8 cellular contexts compared by ENCODE assay signal in genomic region chr7:151018421-151019129, GRCh38. TPM values are rescaled to one million over a fixed set of nuclear protein-coding genes. Genes with fewer than 3 reads are reported as not detected.
DNase-seq lines count a peak whose midpoint lies in the region; ATAC-seq and TF ChIP-seq lines count a peak whose summit lies in the region.

No MANE protein-coding gene starts in this region.

- H3K36me3 ChIP-seq in right lobe of liver: no peaks in the 10 kb centered on the region

- TF ChIP-seq CTCF in right lobe of liver (IDR thresholded peaks at IDR 0.05) (no peak), type B pancreatic cell (conservative IDR thresholded peaks at IDR 0.05) (peak; percentile 16), GM10266 (IDR thresholded peaks at IDR 0.05; ENCODE audit: control insufficient read depth, insufficient read depth, low read depth, missing control alignments) (no peak)

- H3K36me3 Mint-ChIP-seq in type B pancreatic cell: no peaks in the 10 kb centered on the region

- DNase-seq in EH (ENCODE audit: low read depth) (peak; percentile 26), NCI-H345 treated with DMSO at 0.1 percent for 48 hours (lab: John Stamatoyannopoulos, UW; ENCODE audit: unreplicated experiment) (peak; percentile 8), astrocyte of the hippocampus (ENCODE audit: low read depth, low spot score) (peak; percentile 60), right lobe of liver (peak in 1 of 3 donors; percentile 44), type B pancreatic cell (ENCODE audit: extremely low spot score, unreplicated experiment) (no peak), posterior vena cava (ENCODE audit: low spot score) (no peak), GM10266 (ENCODE audit: extremely low spot score) (no peak)

- H3K4me3 ChIP-seq in right lobe of liver: peak overlapping the region in 1 of 3 donors; percentile 13

- H3K4me3 Mint-ChIP-seq in type B pancreatic cell: peak overlapping the region; percentile 83

- no peak overlapping the region for H3K27ac ChIP-seq in right lobe of liver

- no peak for TF ChIP-seq POLR2A in right lobe of liver (IDR thresholded peaks at IDR 0.05)

- H3K27me3 Mint-ChIP-seq in type B pancreatic cell: peaks cover 68% of the 10 kb centered on the region

- H3K9me3 ChIP-seq in right lobe of liver: no peaks in the 10 kb centered on the region

- WGBS in right lobe of liver (ENCODE audit: insufficient coverage, low coverage, low lambda C conversion rate, missing lambda C conversion rate): no CpG with 5 or more reads among the region's 82 CpGs

- no peaks in the 10 kb centered on the region for H3K9me3 Mint-ChIP-seq in type B pancreatic cell

- intact Hi-C loops in right lobe of liver (cut with DNase I): no loop called here
- intact Hi-C loops in posterior vena cava (cut with DNase I): loop anchor here in 1 of 2 donors (5.0 kb wide), 1 partner anchor 99 kb away; no protein-coding TSS in a partner anchor

- H3K4me1 ChIP-seq in right lobe of liver: peaks cover 0 to 19% (median 2%) of the 10 kb centered on the region in 4 donors

- peaks cover 0 to 12% of the 10 kb centered on the region in 2 donors for H3K27me3 ChIP-seq in right lobe of liver

- peak; percentile 8 to 24 (median 18) for ATAC-seq in right lobe of liver
- ATAC-seq in HG02763 (IDR thresholded peaks at IDR 0.05; ENCODE audit: unreplicated experiment): no peak

- peaks cover 17% of the 10 kb centered on the region for H3K4me1 Mint-ChIP-seq in type B pancreatic cell (ENCODE audit: unreplicated experiment)

- peak overlapping the region; percentile 63 for H3K27ac Mint-ChIP-seq in type B pancreatic cell

RNA-seq across cellular contexts. Expression of gene ATG9B, which starts 5.7 kb away (rescaled TPM):
- total RNA-seq in right lobe of liver: under 1 TPM in 1 of 6 experiments, not detected in 5; 0.40 TPM
- total RNA-seq in type B pancreatic cell (ENCODE audit: low replicate concordance): 33.8 and 53.2 TPM in 2 replicates
- total RNA-seq in posterior vena cava: not detected

RNA-seq across cellular contexts. Expression of gene ABCB8, which starts 9.7 kb away (rescaled TPM):
- total RNA-seq in right lobe of liver (10 to 100 TPM; 22.3 to 33.8 (median 26.8) TPM), type B pancreatic cell (ENCODE audit: low replicate concordance) (32.7 and 45.5 TPM in 2 replicates), posterior vena cava (10 to 100 TPM; 19.2 to 24.5 TPM)

RNA-seq across cellular contexts. Expression of gene NOS3, which starts 27.8 kb away (rescaled TPM):
- total RNA-seq in right lobe of liver (1 to 10 TPM; 2.4 to 9.2 (median 5.0) TPM), type B pancreatic cell (ENCODE audit: low replicate concordance) (0.21 and 1.7 TPM in 2 replicates), posterior vena cava (10 to 100 TPM; 27.9 to 71.8 TPM)

RNA-seq across cellular contexts. Expression of gene ASIC3, which starts 29.8 kb away (rescaled TPM):
- total RNA-seq in right lobe of liver (1 to 10 TPM in 5 of 6 experiments, under 1 TPM in 1; 0.53 to 1.2 (median 1.2) TPM), type B pancreatic cell (ENCODE audit: low replicate concordance) (2.2 and 4.4 TPM in 2 replicates), posterior vena cava (1 to 10 TPM; 1.4 to 1.5 TPM)

RNA-seq across cellular contexts. Expression of gene CDK5, which starts 39.1 kb away (rescaled TPM):
- total RNA-seq in right lobe of liver (1 to 10 TPM; 5.0 to 9.6 (median 6.1) TPM), type B pancreatic cell (ENCODE audit: low replicate concordance) (20.4 and 20.5 TPM in 2 replicates), posterior vena cava (1 to 10 TPM; 5.2 to 7.3 TPM)

Comparison
In these comparisons a context has a peak if more than half of its experiments do, and no peak if none do; other contexts are left out.
1. DNase-seq: peak in EH (single experiment), NCI-H345 treated with DMSO at 0.1 percent for 48 hours (single experiment) and astrocyte of the hippocampus (single experiment); none in type B pancreatic cell (single experiment), posterior vena cava (single experiment) and GM10266 (single experiment).
2. RNA of gene ATG9B, which starts 5.7 kb away (total RNA-seq): 33.8 to 53.2 TPM in type B pancreatic cell; not detected in posterior vena cava and 0.40 TPM in right lobe of liver; every median in the first group is over 10 times any median in the second.